ENCODE assay signal across 8 cellular contexts in the genomic region with DNA sequence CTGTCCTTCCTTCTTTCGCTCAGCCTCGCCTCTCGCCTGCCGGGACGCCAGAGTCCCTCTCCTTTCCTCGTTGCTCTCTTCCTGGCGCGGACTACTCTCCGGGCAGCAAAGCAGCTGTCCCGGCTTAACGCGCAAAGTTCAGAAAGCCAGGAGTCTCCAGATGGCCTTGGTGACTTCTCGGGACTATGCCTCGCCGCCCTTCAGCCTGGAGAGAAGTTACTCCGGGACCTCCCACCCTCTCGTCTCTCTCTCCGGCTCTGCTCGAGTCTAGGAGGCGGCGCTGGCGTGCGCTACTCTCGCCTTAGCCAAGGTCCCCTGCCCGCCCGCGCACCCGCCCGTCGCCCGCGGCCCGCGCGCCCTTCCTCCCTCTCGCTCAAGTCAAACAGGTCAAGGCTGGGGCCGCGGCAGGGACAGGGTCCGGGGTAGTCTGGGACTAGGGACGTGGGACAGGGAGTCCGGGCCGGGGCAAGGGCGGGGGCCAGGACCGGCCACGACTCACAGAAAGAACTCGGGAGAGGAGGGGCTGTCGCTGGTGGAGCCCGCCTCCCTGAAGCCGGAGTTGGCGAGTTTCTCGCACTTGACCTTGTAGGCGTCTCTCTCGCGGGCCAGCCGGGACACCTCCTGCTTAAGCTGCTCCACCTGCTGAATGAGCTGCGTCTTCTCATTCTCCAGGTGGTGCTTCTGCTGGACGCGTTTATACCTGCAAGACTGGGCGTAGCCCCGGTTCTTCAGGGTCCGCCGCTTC. TPM values are rescaled to one million over a fixed set of nuclear protein-coding genes. Genes with fewer than 3 reads are reported as not detected.
DNase-seq lines count a peak whose midpoint lies in the region; ATAC-seq and TF ChIP-seq lines count a peak whose summit lies in the region.
"Had no signal": no experiment of that assay in that cellular context is flagged by ENCODE, and none has a peak within 500 bp of the region (broad histone marks: within the 10 kb centered on the region; RNA-seq: fewer than 3 reads in every experiment).

No MANE protein-coding gene starts in this region.

- H3K9me3 Mint-ChIP-seq in stimulated activated effector memory CD8-positive, alpha-beta T cell treated with anti-CD3 and anti-CD28 coated beads, Interleukin-12 subunit alpha, Interleukin-12 subunit beta, amount 100 ng/mL, for 72 hours, result no peaks in the 10 kb centered on the region

- H3K36me3 ChIP-seq in breast epithelium (no peaks in the 10 kb centered on the region), Karpas-422 (ENCODE audit: insufficient read depth, low read length) (no peaks in the 10 kb centered on the region)

- peak overlapping the region; percentile 75 for H3K4me3 Mint-ChIP-seq in stimulated activated effector memory CD8-positive, alpha-beta T cell treated with anti-CD3 and anti-CD28 coated beads, Interleukin-12 subunit alpha, Interleukin-12 subunit beta, amount 100 ng/mL, for 72 hours

- H3K36me3 Mint-ChIP-seq in stimulated activated effector memory CD8-positive, alpha-beta T cell treated with anti-CD3 and anti-CD28 coated beads, Interleukin-12 subunit alpha, Interleukin-12 subunit beta, amount 100 ng/mL, for 72 hours, result no peaks in the 10 kb centered on the region

- intact Hi-C loops in breast epithelium (cut with DNase I; ENCODE audit: low total_unique reads), result loop anchor here (10.0 kb wide), 1 partner anchor 183 kb away; no protein-coding TSS in a partner anchor

- H4K20me1 ChIP-seq in Karpas-422 (ENCODE audit: insufficient read depth, low read depth, low read length), result no peaks in the 10 kb centered on the region; the same call in 1 of the 2 replicates

- H3K4me1 Mint-ChIP-seq in stimulated activated effector memory CD8-positive, alpha-beta T cell treated with anti-CD3 and anti-CD28 coated beads, Interleukin-12 subunit alpha, Interleukin-12 subunit beta, amount 100 ng/mL, for 72 hours, result peaks cover 33% of the 10 kb centered on the region

- no peak overlapping the region for H3K4me2 ChIP-seq in Karpas-422 (ENCODE audit: low read depth, low read length, poor library complexity, severe bottlenecking)

- H3K79me2 ChIP-seq in Karpas-422 (ENCODE audit: low read length), result no peaks in the 10 kb centered on the region

- H3K27ac ChIP-seq in breast epithelium (peak overlapping the region; percentile 92 to 95), Karpas-422 (ENCODE audit: low read length) (no peak overlapping the region)
- H3K27ac ChIP-seq: KMS-11 had no signal

- DNase-seq in HuH-7 (ENCODE audit: low spot score), result peak; percentile 56
- DNase-seq in breast epithelium (ENCODE audit: low spot score in 2 of 2), result peak; percentile 72 to 78
- DNase-seq in islet precursor cell, result peak; percentile 81
- no peak for DNase-seq in stimulated activated effector memory CD8-positive, alpha-beta T cell treated with anti-CD3 and anti-CD28 coated beads, Interleukin-12 subunit alpha, Interleukin-12 subunit beta, amount 100 ng/mL, for 72 hours (ENCODE audit: low spot score in 2 of 2)
- no peak for DNase-seq in NCI-H2171 treated with DMSO at 0.1 percent for 48 hours (lab: John Stamatoyannopoulos, UW)
- DNase-seq in Karpas-422, result no peak

- no peak overlapping the region for H2AFZ ChIP-seq in Karpas-422 (ENCODE audit: low read length)

- H3K9ac ChIP-seq in Karpas-422 (ENCODE audit: low read length), result no peak overlapping the region

- no peaks in the 10 kb centered on the region for H3K9me2 ChIP-seq in Karpas-422 (replicated peaks; ENCODE audit: insufficient read depth, low read length)

- TF ChIP-seq CTCF in breast epithelium (IDR thresholded peaks at IDR 0.05), result no peak

- H3K27ac Mint-ChIP-seq in stimulated activated effector memory CD8-positive, alpha-beta T cell treated with anti-CD3 and anti-CD28 coated beads, Interleukin-12 subunit alpha, Interleukin-12 subunit beta, amount 100 ng/mL, for 72 hours, result no peak overlapping the region

- H3K4me1 ChIP-seq in breast epithelium (peaks cover 0 to 2% of the 10 kb centered on the region in 2 donors), Karpas-422 (ENCODE audit: low read length) (no peaks in the 10 kb centered on the region)

- no peaks in the 10 kb centered on the region for H3K27me3 ChIP-seq in breast epithelium
- H3K27me3 ChIP-seq in Karpas-422 (ENCODE audit: low read length), result no peaks in the 10 kb centered on the region

- peak overlapping the region; percentile 78 to 92 (median 83) for H3K4me3 ChIP-seq in breast epithelium
- no peak overlapping the region for H3K4me3 ChIP-seq in Karpas-422 (ENCODE audit: low read length)

- no peak for ATAC-seq in stimulated activated effector memory CD8-positive, alpha-beta T cell treated with anti-CD3 and anti-CD28 coated beads, Interleukin-12 subunit alpha, Interleukin-12 subunit beta, amount 100 ng/mL, for 72 hours
- ATAC-seq in HG02973 (IDR thresholded peaks at IDR 0.05; ENCODE audit: unreplicated experiment), result no peak

- no peak for TF ChIP-seq POLR2A in breast epithelium (IDR thresholded peaks at IDR 0.05)

- H3K9me3 ChIP-seq in breast epithelium (no peaks in the 10 kb centered on the region), Karpas-422 (ENCODE audit: low read length) (no peaks in the 10 kb centered on the region)

RNA-seq across cellular contexts. Expression of a gene that starts 1.5 kb away (rescaled TPM):
- 100 to 1,000 TPM in 1 of 3 donors, 10 to 100 TPM in 2; 39.0 to 148 (median 43.9) TPM for total RNA-seq in breast epithelium
- total RNA-seq in Karpas-422 (2014; rRNA removed; shearing (Covaris generic); ENCODE audit: low replicate concordance), result not detected in 2 replicates

Comparison
In these comparisons a context has a peak if more than half of its experiments do, and no peak if none do; other contexts are left out.
1. DNase-seq: peak in HuH-7 (single experiment), breast epithelium (2 of 2) and islet precursor cell (single experiment); none in stimulated activated effector memory CD8-positive, alpha-beta T cell treated with anti-CD3 and anti-CD28 coated beads, Interleukin-12 subunit alpha, Interleukin-12 subunit beta, amount 100 ng/mL, for 72 hours (0 of 2), NCI-H2171 treated with DMSO at 0.1 percent for 48 hours (single experiment) and Karpas-422 (single experiment).
2. RNA of a gene that starts 1.5 kb away (total RNA-seq): 39.0 to 148 TPM in breast epithelium; not detected in Karpas-422; every median in the first group is over 10 times any median in the second.